Comparison of ENCODE assay signal across 8 cellular contexts in genomic region chr3:100492059-100492809, GRCh38.
A peak's percentile ranks its signal among the peaks of the same experiment; 100 is the strongest.
DNase-seq lines count a peak whose midpoint lies in the region; ATAC-seq lines count a peak whose summit lies in the region.

Gene TMEM45A, plus strand, starts transcription at chr3:100492619. Its CDS starts 62,593 bp downstream, at chr3:100555212.

- H3K36me3 Mint-ChIP-seq in effector memory CD8-positive, alpha-beta T cell (ENCODE audit: insufficient read depth): no peaks in the 10 kb centered on the region
- H3K36me3 Mint-ChIP-seq in memory B cell: no peaks in the 10 kb centered on the region

- DNase-seq in CD1c-positive myeloid dendritic cell (ENCODE audit: extremely low spot score) (peak; percentile 93), NCI-H774 (lab: John Stamatoyannopoulos, UW) (peak; percentile 95), memory B cell (ENCODE audit: low spot score in 2 of 2) (peak; percentile 70 to 80)
- peak; percentile 92 for DNase-seq in activated CD8-positive, alpha-beta memory T cell treated with anti-CD3 and anti-CD28 coated beads for 24 hours
- peak; percentile 59 to 77 (median 73) for DNase-seq in effector memory CD8-positive, alpha-beta T cell
- peak; percentile 56 to 76 (median 75) for DNase-seq in stimulated activated CD4-positive, alpha-beta T cell treated with anti-CD3 and anti-CD28 coated beads, TNF-alpha, amount 100 ng/mL, for 48 hours (ENCODE audit: low read depth in 3 of 3)

- H3K27ac Mint-ChIP-seq in effector memory CD8-positive, alpha-beta T cell: peak within 1 kb of the TSS; percentile 58 to 72
- no peak within 1 kb of the TSS for H3K27ac Mint-ChIP-seq in memory B cell

- peak; percentile 96 for ATAC-seq in GM19438 (IDR thresholded peaks at IDR 0.05; ENCODE audit: low read depth, unreplicated experiment)
- ATAC-seq in HG03565 (IDR thresholded peaks at IDR 0.05; ENCODE audit: unreplicated experiment): peak; percentile 95
- peak; percentile 97 for ATAC-seq in effector memory CD8-positive, alpha-beta T cell (replicated peaks)
- peak; percentile 94 for ATAC-seq in memory B cell (ENCODE audit: low read depth)

- H3K4me1 Mint-ChIP-seq in effector memory CD8-positive, alpha-beta T cell (ENCODE audit: low read depth in 2 of 2): peaks cover 0 to 9% of the 10 kb centered on the region in 2 donors
- H3K4me1 Mint-ChIP-seq in memory B cell: peaks cover 8% of the 10 kb centered on the region

- peaks cover 9 to 20% of the 10 kb centered on the region in 2 donors for H3K27me3 Mint-ChIP-seq in effector memory CD8-positive, alpha-beta T cell
- H3K27me3 Mint-ChIP-seq in memory B cell: peaks cover 5% of the 10 kb centered on the region

- H3K4me3 Mint-ChIP-seq in effector memory CD8-positive, alpha-beta T cell: peak within 1 kb of the TSS; percentile 78 to 84
- peak within 1 kb of the TSS; percentile 79 for H3K4me3 Mint-ChIP-seq in memory B cell

- no peaks in the 10 kb centered on the region for H3K9me3 Mint-ChIP-seq in effector memory CD8-positive, alpha-beta T cell
- peaks cover 1% of the 10 kb centered on the region for H3K9me3 Mint-ChIP-seq in memory B cell

Comparison
In these comparisons a context has a peak if more than half of its experiments do, and no peak if none do; other contexts are left out.
1. Peak in every context shown above with its lines: DNase-seq and ATAC-seq.